In the genomic region with DNA sequence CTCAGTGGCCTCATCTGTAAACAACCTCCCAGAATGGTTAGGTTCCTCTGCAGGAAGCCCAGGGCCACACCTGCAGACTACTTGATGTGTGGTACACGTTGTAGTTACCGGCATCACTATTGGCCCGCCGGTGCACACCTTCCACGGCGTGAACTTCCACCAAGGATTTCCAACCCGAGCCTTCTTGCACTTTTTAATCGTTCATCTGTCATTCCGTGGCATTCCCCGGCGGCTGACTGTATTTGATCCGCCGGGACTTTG, we compare ENCODE assay signal across 8 cellular contexts. TPM values are rescaled to one million over a fixed set of nuclear protein-coding genes. Genes with fewer than 3 reads are reported as not detected.
A peak's percentile ranks its signal among the peaks of the same experiment; 100 is the strongest.
DNase-seq lines count a peak whose midpoint lies in the region; ATAC-seq and TF ChIP-seq lines count a peak whose summit lies in the region.

No MANE protein-coding gene starts in this region.

- intact Hi-C loops in gastrocnemius medialis (cut with DNase I; ENCODE audit: low total_unique reads) = loop anchor here (1.0 kb wide), 1 partner anchor 11 kb away; no protein-coding TSS in a partner anchor

- H3K4me3 ChIP-seq in gastrocnemius medialis = peak overlapping the region; percentile 54 to 60 (median 58)

- in situ Hi-C loops in gastrocnemius medialis (cut with MboI; ENCODE audit: low sequenced_read_pairs in 4 of 4) = no loop called here

- POLR2A ChIA-PET in activated CD4-positive, alpha-beta memory T cell treated with anti-CD3 and anti-CD28 coated beads, Interleukin-2, amount 10 ng/mL, durations not matched to agents 7 days and 5 days (lab: Charles Lee) = interaction anchor here (1.0 to 2.4 kb wide), 3 partner anchors 10 to 33 kb away, joined by 3 to 12 read pairs (median 10); a partner anchor contains a TSS

- no peaks in the 10 kb centered on the region for H3K9me3 ChIP-seq in ES-I3 (ENCODE audit: control insufficient read depth, insufficient read depth, low read length)
- H3K9me3 ChIP-seq in gastrocnemius medialis = no peaks in the 10 kb centered on the region

- peaks cover 9% of the 10 kb centered on the region for H3K36me3 Mint-ChIP-seq in activated CD4-positive, alpha-beta memory T cell treated with anti-CD3 and anti-CD28 coated beads, Interleukin-2, amount 10 ng/mL, durations not matched to agents 7 days and 5 days (ENCODE audit: low read depth)

- TF ChIP-seq CTCF in foreskin keratinocyte (conservative IDR thresholded peaks at IDR 0.05) = no peak
- TF ChIP-seq CTCF in gastrocnemius medialis (IDR thresholded peaks at IDR 0.05 in 4 of 5, conservative IDR thresholded peaks at IDR 0.05 in 1 of 5) = no peak

- no peaks in the 10 kb centered on the region for H3K36me3 ChIP-seq in ES-I3 (ENCODE audit: insufficient read depth, low read length)
- no peaks in the 10 kb centered on the region for H3K36me3 ChIP-seq in gastrocnemius medialis

- CTCF ChIA-PET in activated CD4-positive, alpha-beta memory T cell treated with anti-CD3 and anti-CD28 coated beads, Interleukin-2, amount 10 ng/mL, durations not matched to agents 7 days and 5 days (lab: Charles Lee) = interaction anchor here (2.3 kb wide), 1 partner anchor 10 kb away, joined by 13 read pairs; no protein-coding TSS in a partner anchor

- DNase-seq in activated CD4-positive, alpha-beta memory T cell treated with anti-CD3 and anti-CD28 coated beads, Interleukin-2, amount 10 ng/mL, durations not matched to agents 7 days and 5 days = peak; percentile 48
- DNase-seq in foreskin keratinocyte = no peak
- DNase-seq in gastrocnemius medialis = no peak
- no peak for DNase-seq in stimulated activated naive CD4-positive, alpha-beta T cell (lab: John Stamatoyannopoulos, UW)
- no peak for DNase-seq in NCI-H1092 treated with DMSO at 0.1 percent for 48 hours (lab: John Stamatoyannopoulos, UW)
- DNase-seq in NCI-H146 treated with DMSO at 0.1 percent for 48 hours (lab: John Stamatoyannopoulos, UW; ENCODE audit: unreplicated experiment) = no peak

- peak overlapping the region; percentile 87 for H3K4me3 Mint-ChIP-seq in activated CD4-positive, alpha-beta memory T cell treated with anti-CD3 and anti-CD28 coated beads, Interleukin-2, amount 10 ng/mL, durations not matched to agents 7 days and 5 days

- TF ChIP-seq POLR2A in gastrocnemius medialis (IDR thresholded peaks at IDR 0.05) = no peak

- H3K27me3 ChIP-seq in foreskin keratinocyte (no peaks in the 10 kb centered on the region), gastrocnemius medialis (no peaks in the 10 kb centered on the region)

- ATAC-seq in HG03025 (IDR thresholded peaks at IDR 0.05; ENCODE audit: low FRiP score, unreplicated experiment) = peak; percentile 12
- peak; percentile 1 for ATAC-seq in foreskin keratinocyte
- peak in 1 of 2 donors; percentile 7 for ATAC-seq in gastrocnemius medialis

- H3K27ac Mint-ChIP-seq in activated CD4-positive, alpha-beta memory T cell treated with anti-CD3 and anti-CD28 coated beads, Interleukin-2, amount 10 ng/mL, durations not matched to agents 7 days and 5 days = peak overlapping the region; percentile 89

- no peak overlapping the region for H3K27ac ChIP-seq in foreskin keratinocyte
- H3K27ac ChIP-seq in gastrocnemius medialis = peak overlapping the region; percentile 65 to 79 (median 76)

- H3K4me1 Mint-ChIP-seq in activated CD4-positive, alpha-beta memory T cell treated with anti-CD3 and anti-CD28 coated beads, Interleukin-2, amount 10 ng/mL, durations not matched to agents 7 days and 5 days = peaks cover 59% of the 10 kb centered on the region

- H3K4me1 ChIP-seq in ES-I3 (ENCODE audit: insufficient read depth, low read length) (no peaks in the 10 kb centered on the region), foreskin keratinocyte (no peaks in the 10 kb centered on the region), gastrocnemius medialis (peaks cover 17 to 23% of the 10 kb centered on the region in 2 donors)

- peak overlapping the region; percentile 58; the same call in 1 of the 2 replicates for H3K9ac ChIP-seq in ES-I3 (ENCODE audit: low read depth, low read length)

- H3K27me3 Mint-ChIP-seq in activated CD4-positive, alpha-beta memory T cell treated with anti-CD3 and anti-CD28 coated beads, Interleukin-2, amount 10 ng/mL, durations not matched to agents 7 days and 5 days = peaks cover 8% of the 10 kb centered on the region

- H3K9me3 Mint-ChIP-seq in activated CD4-positive, alpha-beta memory T cell treated with anti-CD3 and anti-CD28 coated beads, Interleukin-2, amount 10 ng/mL, durations not matched to agents 7 days and 5 days = no peaks in the 10 kb centered on the region

RNA-seq across cellular contexts. Expression of a gene that starts 5.3 kb away (rescaled TPM):
- 10 to 100 TPM; 42.4 to 43.7 TPM for total RNA-seq in activated CD4-positive, alpha-beta memory T cell treated with anti-CD3 and anti-CD28 coated beads, Interleukin-2, amount 10 ng/mL, durations not matched to agents 7 days and 5 days
- total RNA-seq in foreskin keratinocyte (17.5 and 17.9 TPM in 2 replicates), gastrocnemius medialis (10 to 100 TPM; 15.6 to 23.5 (median 21.6) TPM)
- 15.6 and 17.3 TPM in 2 replicates for polyA plus RNA-seq in foreskin keratinocyte

RNA-seq across cellular contexts. Expression of a gene that starts 12.7 kb away (rescaled TPM):
- 1 to 10 TPM; 1.9 to 2.0 TPM for total RNA-seq in activated CD4-positive, alpha-beta memory T cell treated with anti-CD3 and anti-CD28 coated beads, Interleukin-2, amount 10 ng/mL, durations not matched to agents 7 days and 5 days
- total RNA-seq in foreskin keratinocyte (33.3 and 37.6 TPM in 2 replicates), gastrocnemius medialis (10 to 100 TPM; 27.9 to 58.4 (median 47.1) TPM)
- 36.7 and 39.0 TPM in 2 replicates for polyA plus RNA-seq in foreskin keratinocyte

RNA-seq across cellular contexts. Expression of a gene that starts 26.0 kb away (rescaled TPM):
- total RNA-seq in activated CD4-positive, alpha-beta memory T cell treated with anti-CD3 and anti-CD28 coated beads, Interleukin-2, amount 10 ng/mL, durations not matched to agents 7 days and 5 days = 1,000 to 10,000 TPM; 1,749 to 1,772 TPM
- total RNA-seq in foreskin keratinocyte (3,025 and 3,078 TPM in 2 replicates), gastrocnemius medialis (1,000 to 10,000 TPM; 1,697 to 2,187 (median 1,957) TPM)
- 2,685 and 2,690 TPM in 2 replicates for polyA plus RNA-seq in foreskin keratinocyte

RNA-seq across cellular contexts. Expression of a gene that starts 43.2 kb away (rescaled TPM):
- total RNA-seq in activated CD4-positive, alpha-beta memory T cell treated with anti-CD3 and anti-CD28 coated beads, Interleukin-2, amount 10 ng/mL, durations not matched to agents 7 days and 5 days = 10 to 100 TPM; 24.0 to 24.2 TPM
- total RNA-seq in foreskin keratinocyte (2.6 and 2.8 TPM in 2 replicates), gastrocnemius medialis (1 to 10 TPM; 1.3 to 4.9 (median 3.4) TPM)
- 0.97 and 1.1 TPM in 2 replicates for polyA plus RNA-seq in foreskin keratinocyte

Comparison
In these comparisons a context has a peak if more than half of its experiments do, and no peak if none do; other contexts are left out.
1. RNA of a gene that starts 12.7 kb away (total RNA-seq): 27.9 to 58.4 TPM in gastrocnemius medialis and 33.3 to 37.6 TPM in foreskin keratinocyte; 1.9 to 2.0 TPM in activated CD4-positive, alpha-beta memory T cell treated with anti-CD3 and anti-CD28 coated beads, Interleukin-2, amount 10 ng/mL, durations not matched to agents 7 days and 5 days; every median in the first group is over 4 times any median in the second.